Comparison of ENCODE assay signal across 9 cellular contexts in the genomic region with DNA sequence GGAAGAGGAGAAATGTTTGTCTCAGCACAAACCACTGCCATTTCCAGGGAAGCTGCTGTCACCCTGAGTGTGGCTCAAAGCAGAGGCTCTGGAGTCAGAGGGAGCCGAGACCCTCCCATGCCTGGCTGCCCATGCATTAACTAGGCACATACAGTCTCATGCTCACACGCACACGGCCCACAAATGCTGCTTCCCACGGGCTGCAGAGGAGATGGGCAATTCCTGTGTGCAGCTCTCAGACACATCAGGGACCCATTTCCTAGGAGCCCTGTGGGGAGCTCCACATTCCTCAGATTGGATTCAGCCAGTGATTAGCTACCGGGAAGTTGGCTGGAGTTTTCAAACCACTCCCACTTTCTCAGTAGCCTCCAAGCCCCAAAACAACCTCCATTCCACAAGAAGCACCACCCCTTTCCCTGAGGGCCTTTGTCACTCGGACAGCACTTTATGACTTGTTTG. TPM values are rescaled to one million over a fixed set of nuclear protein-coding genes. Genes with fewer than 3 reads are reported as not detected.
DNase-seq lines count a peak whose midpoint lies in the region; ATAC-seq, FAIRE-seq and TF ChIP-seq lines count a peak whose summit lies in the region.
"Had no signal": no experiment of that assay in that cellular context is flagged by ENCODE, and none has a peak within 500 bp of the region (broad histone marks: within the 10 kb centered on the region; RNA-seq: fewer than 3 reads in every experiment).

No MANE protein-coding gene starts in this region.

- peak overlapping the region; percentile 15 for H3K4me2 ChIP-seq in skeletal muscle satellite cell (ENCODE audit: low read length)

- H3K36me3 ChIP-seq in right atrium auricular region (no peaks in the 10 kb centered on the region), skeletal muscle satellite cell (ENCODE audit: insufficient read depth, low read length) (no peaks in the 10 kb centered on the region)

- in situ Hi-C loops in G401 (cut with HindIII; ENCODE audit: low sequenced_read_pairs) (no loop called here), KBM-7 (cut with MboI; ENCODE audit: low pct_unique_long_range_greater_than_20kb, low sequenced_read_pairs) (no loop called here)

- H3K9me3 ChIP-seq in right atrium auricular region (no peaks in the 10 kb centered on the region), skeletal muscle satellite cell (replicated peaks; ENCODE audit: low read length) (no peaks in the 10 kb centered on the region)

- TF ChIP-seq CTCF in right atrium auricular region (IDR thresholded peaks at IDR 0.05): no peak

- WGBS in adipose tissue, 3 donors: 33 to 44% (median 44%) methylated on average over 6 of the region's 6 CpGs

- no peak for FAIRE-seq in GM12892 (lab: Jason Lieb, UNC)

- H3K27ac ChIP-seq in adipose tissue (ENCODE audit: low read depth, low read length) (peak overlapping the region; percentile 13), right atrium auricular region (peak overlapping the region; percentile 46 to 64)

- peaks cover 0 to 19% of the 10 kb centered on the region in 2 donors for H3K4me1 ChIP-seq in right atrium auricular region
- peaks cover 27% of the 10 kb centered on the region for H3K4me1 ChIP-seq in skeletal muscle satellite cell (ENCODE audit: control insufficient read depth, insufficient read depth, low read length)

- no peak overlapping the region for H3K9ac ChIP-seq in skeletal muscle satellite cell (ENCODE audit: low read depth, low read length)

- no peaks in the 10 kb centered on the region for H3K27me3 ChIP-seq in right atrium auricular region
- H3K27me3 ChIP-seq in skeletal muscle satellite cell (ENCODE audit: control insufficient read depth, insufficient read depth, low read length): peaks cover 2% of the 10 kb centered on the region

- TF ChIP-seq POLR2A in GM12892 (IDR thresholded peaks at IDR 0.05; ENCODE audit: low read depth, low read length): no peak

- no peak for ATAC-seq in GM21717 (IDR thresholded peaks at IDR 0.05; ENCODE audit: unreplicated experiment)

- H3K4me3 ChIP-seq in right atrium auricular region (no peak overlapping the region), skeletal muscle satellite cell (ENCODE audit: low read length) (no peak overlapping the region)

- DNase-seq in G401 (ENCODE audit: low spot score): peak; percentile 3
- no peak for DNase-seq in right atrium auricular region (ENCODE audit: low spot score)
- DNase-seq in GM12892 (ENCODE audit: insufficient read length): no peak
- no peak for DNase-seq in KBM-7
- DNase-seq in occipital lobe (lab: John Stamatoyannopoulos, UW): no peak

RNA-seq across cellular contexts. Expression of gene PTGES, which starts 9.1 kb away (rescaled TPM):
- total RNA-seq in G401 (2014; rRNA removed; shearing (Covaris generic)): 2.5 and 4.8 TPM in 2 replicates
- polyA plus RNA-seq in adipose tissue: 10 to 100 TPM in 2 of 3 donors, under 1 TPM in 1; 0.67 to 25.8 (median 13.3) TPM
- total RNA-seq in right atrium auricular region (1 to 10 TPM; 1.1 to 2.6 TPM), occipital lobe (3.3 TPM)
- 24.1 and 52.0 TPM in 2 replicates for total RNA-seq in skeletal muscle satellite cell (2012; rRNA removed)
- not detected for polyA plus RNA-seq in GM12892 (2012; ENCODE audit: missing spikeins)
- polyA plus RNA-seq: IgD-negative memory B cell had no signal

RNA-seq across cellular contexts. Expression of gene TOR1B, which starts 41.1 kb away (rescaled TPM):
- 16.5 and 16.7 TPM in 2 replicates for total RNA-seq in G401 (2014; rRNA removed; shearing (Covaris generic))
- 10 to 100 TPM; 10.1 to 12.6 (median 10.9) TPM for polyA plus RNA-seq in adipose tissue
- 10 to 100 TPM; 10.2 to 12.3 TPM for total RNA-seq in right atrium auricular region
- 15.9 and 18.5 TPM in 2 replicates for total RNA-seq in skeletal muscle satellite cell (2012; rRNA removed)
- 9.5 TPM for polyA plus RNA-seq in GM12892 (2012; ENCODE audit: missing spikeins)
- 39.5 TPM for total RNA-seq in occipital lobe
